1 cellular context compared by ENCODE assay signal in the genomic region with DNA sequence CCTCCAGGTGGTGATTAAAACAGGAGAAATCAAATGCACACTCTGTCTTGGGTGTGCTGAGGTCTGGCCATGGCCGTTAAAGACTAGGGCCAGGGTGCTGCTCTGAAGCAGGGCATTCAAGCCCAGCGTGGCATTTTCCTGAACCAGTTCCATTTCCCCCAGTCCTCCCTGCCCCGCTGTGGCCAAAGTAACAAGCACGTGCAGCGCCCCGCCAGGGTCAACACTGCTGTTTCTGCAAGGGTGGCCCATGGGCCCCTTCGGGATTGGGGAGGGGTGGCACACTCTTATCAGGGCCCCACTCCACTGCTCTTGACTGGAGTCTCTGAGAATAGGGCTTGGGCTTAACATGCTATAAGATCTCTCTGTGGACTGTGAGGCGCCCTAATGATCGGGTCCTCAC.
TF ChIP-seq lines count a peak whose summit lies in the region.

No MANE protein-coding gene starts in this region.

TF ChIP-seq in HepG2, 621 proteins besides CTCF, POLR2A, EP300 and RAD21 (continued from another document):
- TF ChIP-seq, protein P1, sequence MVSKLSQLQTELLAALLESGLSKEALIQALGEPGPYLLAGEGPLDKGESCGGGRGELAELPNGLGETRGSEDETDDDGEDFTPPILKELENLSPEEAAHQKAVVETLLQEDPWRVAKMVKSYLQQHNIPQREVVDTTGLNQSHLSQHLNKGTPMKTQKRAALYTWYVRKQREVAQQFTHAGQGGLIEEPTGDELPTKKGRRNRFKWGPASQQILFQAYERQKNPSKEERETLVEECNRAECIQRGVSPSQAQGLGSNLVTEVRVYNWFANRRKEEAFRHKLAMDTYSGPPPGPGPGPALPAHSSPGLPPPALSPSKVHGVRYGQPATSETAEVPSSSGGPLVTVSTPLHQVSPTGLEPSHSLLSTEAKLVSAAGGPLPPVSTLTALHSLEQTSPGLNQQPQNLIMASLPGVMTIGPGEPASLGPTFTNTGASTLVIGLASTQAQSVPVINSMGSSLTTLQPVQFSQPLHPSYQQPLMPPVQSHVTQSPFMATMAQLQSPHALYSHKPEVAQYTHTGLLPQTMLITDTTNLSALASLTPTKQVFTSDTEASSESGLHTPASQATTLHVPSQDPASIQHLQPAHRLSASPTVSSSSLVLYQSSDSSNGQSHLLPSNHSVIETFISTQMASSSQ (IDR thresholded peaks at IDR 0.05; ENCODE audit: low read depth) = no peak
- TF ChIP-seq, protein P1 (CRISPR knock-in tag; IDR thresholded peaks at IDR 0.05; ENCODE audit: borderline replicate concordance) = no peak
- TF ChIP-seq AGO2 (optimal IDR thresholded peaks at IDR 0.05; ENCODE audit: low read depth, low read length) = peak; percentile 27
